ENCODE assay signal across 1 cellular context in the genomic region with DNA sequence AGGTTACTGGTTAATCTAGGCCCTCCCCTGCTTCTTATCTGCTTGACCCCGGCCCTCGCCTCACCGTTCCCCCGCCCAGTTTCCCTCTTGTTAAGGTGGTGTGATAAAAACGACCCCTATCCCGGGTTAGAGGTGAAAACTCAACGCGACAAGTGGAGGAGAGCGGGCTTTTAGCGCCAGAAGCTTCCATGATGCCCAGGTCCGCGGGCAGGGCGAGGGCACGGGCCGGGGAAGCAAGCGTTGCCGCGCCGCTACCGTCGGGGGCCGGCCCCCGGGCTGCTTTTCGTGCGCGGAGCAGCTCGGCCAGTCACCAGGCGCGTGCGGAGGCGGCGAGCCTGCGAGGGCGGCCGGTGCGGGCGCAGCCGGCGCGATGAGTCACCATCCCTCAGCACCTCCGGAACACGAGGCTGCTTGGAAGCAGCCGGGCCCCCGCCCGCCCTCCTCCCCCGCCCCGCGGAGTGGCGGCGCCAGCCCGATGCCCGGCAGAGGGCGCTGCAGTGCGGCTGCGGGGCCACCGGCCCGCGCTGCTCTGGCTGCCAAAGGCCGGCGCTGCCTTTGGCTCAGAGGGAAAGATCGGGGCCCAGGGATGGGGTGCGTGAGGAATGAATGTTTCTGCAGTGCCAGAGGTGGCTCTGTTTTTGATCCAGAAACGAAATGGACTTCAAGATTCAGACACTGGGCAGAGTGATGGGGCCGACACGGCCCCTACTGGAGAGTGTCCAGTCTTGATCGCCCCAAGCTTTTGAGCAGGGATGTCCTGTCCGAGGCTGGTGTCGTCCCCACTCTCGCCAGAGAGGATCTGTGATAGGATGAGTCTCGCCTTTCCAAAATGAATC.
TF ChIP-seq lines count a peak whose summit lies in the region.

No MANE protein-coding gene starts in this region.

TF ChIP-seq in HEK293, 187 proteins besides CTCF, POLR2A, EP300 and RAD21 (continued from another document and continues in another):
- TF ChIP-seq ZNF529 (tag by site-specific recombination; IDR thresholded peaks at IDR 0.05; ENCODE audit: insufficient replicate concordance) (no peak), ZNF426 (tag by site-specific recombination; IDR thresholded peaks at IDR 0.05) (no peak), PRDM1 (tag by site-specific recombination; IDR thresholded peaks at IDR 0.05) (no peak), ZFP41 (tag by site-specific recombination; IDR thresholded peaks at IDR 0.05; ENCODE audit: borderline replicate concordance) (no peak), IKZF3 (tag by site-specific recombination; IDR thresholded peaks at IDR 0.05) (peak; percentile 52; the same call in 1 of the 2 replicates), ZBTB8A (tag by site-specific recombination; IDR thresholded peaks at IDR 0.05) (peak; percentile 24; the same call in 1 of the 2 replicates), REPIN1 (tag by site-specific recombination; IDR thresholded peaks at IDR 0.05; ENCODE audit: low read depth) (no peak), ZEB2 (tag by site-specific recombination; IDR thresholded peaks at IDR 0.05) (no peak), ZNF837 (tag by site-specific recombination; IDR thresholded peaks at IDR 0.05) (no peak), ZNF112 (tag by site-specific recombination; IDR thresholded peaks at IDR 0.05) (no peak), SALL2 (tag by site-specific recombination; IDR thresholded peaks at IDR 0.05; ENCODE audit: borderline replicate concordance) (no peak), ZNF549 (tag by site-specific recombination; IDR thresholded peaks at IDR 0.05) (no peak), ZXDB (tag by site-specific recombination; IDR thresholded peaks at IDR 0.05) (no peak), ZNF510 (tag by site-specific recombination; IDR thresholded peaks at IDR 0.05; ENCODE audit: insufficient replicate concordance) (no peak), ZNF155 (tag by site-specific recombination; IDR thresholded peaks at IDR 0.05) (no peak), ZNF266 (tag by site-specific recombination; IDR thresholded peaks at IDR 0.05; ENCODE audit: low read depth) (no peak), ZNF157 (tag by site-specific recombination; IDR thresholded peaks at IDR 0.05) (no peak), ZNF558 (tag by site-specific recombination; IDR thresholded peaks at IDR 0.05) (no peak), ZNF350 (tag by site-specific recombination; IDR thresholded peaks at IDR 0.05) (no peak), HOXD13 (CRISPR knock-in tag; IDR thresholded peaks at IDR 0.05; ENCODE audit: borderline replicate concordance) (peak; percentile 27; the same call in 1 of the 2 replicates), MYNN (tag by site-specific recombination; IDR thresholded peaks at IDR 0.05; ENCODE audit: borderline replicate concordance) (no peak), ZNF473 (tag by site-specific recombination; IDR thresholded peaks at IDR 0.05) (no peak), ZNF670 (tag by site-specific recombination; IDR thresholded peaks at IDR 0.05; ENCODE audit: low read depth) (no peak), ZNF76 (tag by site-specific recombination; IDR thresholded peaks at IDR 0.05; ENCODE audit: borderline replicate concordance, low read depth) (no peak), ZNF146 (tag by site-specific recombination; IDR thresholded peaks at IDR 0.05) (no peak), ZNF530 (tag by site-specific recombination; IDR thresholded peaks at IDR 0.05; ENCODE audit: low read depth) (no peak), ZNF335 (tag by site-specific recombination; conservative IDR thresholded peaks at IDR 0.05) (no peak), ZNF274 (IDR thresholded peaks at IDR 0.05; ENCODE audit: low read length) (no peak), ZNF274 (tag by site-specific recombination; IDR thresholded peaks at IDR 0.05; ENCODE audit: borderline replicate concordance) (no peak), REST (tag by site-specific recombination; IDR thresholded peaks at IDR 0.05) (no peak), ZNF629 (tag by site-specific recombination; IDR thresholded peaks at IDR 0.05) (no peak), ZNF48 (tag by site-specific recombination; IDR thresholded peaks at IDR 0.05) (no peak), ZNF214 (tag by site-specific recombination; IDR thresholded peaks at IDR 0.05; ENCODE audit: borderline replicate concordance) (no peak), ZNF311 (tag by site-specific recombination; IDR thresholded peaks at IDR 0.05; ENCODE audit: borderline replicate concordance) (no peak), HOXC10 (CRISPR knock-in tag; IDR thresholded peaks at IDR 0.05) (no peak; the same call in 1 of the 2 replicates), KLF7 (tag by site-specific recombination; IDR thresholded peaks at IDR 0.05; ENCODE audit: borderline replicate concordance) (no peak), ZNF585B (tag by site-specific recombination; IDR thresholded peaks at IDR 0.05) (no peak), ZNF555 (tag by site-specific recombination; conservative IDR thresholded peaks at IDR 0.05) (no peak), ZNF548 (tag by site-specific recombination; IDR thresholded peaks at IDR 0.05) (no peak), BCL11B (tag by site-specific recombination; IDR thresholded peaks at IDR 0.05; ENCODE audit: low read depth) (no peak), ZFP69B (tag by site-specific recombination; IDR thresholded peaks at IDR 0.05) (no peak), ZNF707 (tag by site-specific recombination; IDR thresholded peaks at IDR 0.05) (no peak), ZNF24 (tag by site-specific recombination; IDR thresholded peaks at IDR 0.05) (no peak), ZNF792 (tag by site-specific recombination; IDR thresholded peaks at IDR 0.05) (no peak), FEZF1 (tag by site-specific recombination; IDR thresholded peaks at IDR 0.05) (no peak), ZNF623 (tag by site-specific recombination; IDR thresholded peaks at IDR 0.05) (no peak), ZNF654 (tag by site-specific recombination; IDR thresholded peaks at IDR 0.05; ENCODE audit: low read depth) (no peak), ZNF626 (tag by site-specific recombination; IDR thresholded peaks at IDR 0.05) (no peak), ZNF521 (tag by site-specific recombination; IDR thresholded peaks at IDR 0.05) (no peak), ZNF701 (tag by site-specific recombination; IDR thresholded peaks at IDR 0.05) (no peak), ZNF423 (tag by site-specific recombination; IDR thresholded peaks at IDR 0.05) (no peak), ZNF621 (tag by site-specific recombination; IDR thresholded peaks at IDR 0.05) (no peak), ZNF571 (tag by site-specific recombination; IDR thresholded peaks at IDR 0.05) (no peak)
- TF ChIP-seq, protein P1, sequence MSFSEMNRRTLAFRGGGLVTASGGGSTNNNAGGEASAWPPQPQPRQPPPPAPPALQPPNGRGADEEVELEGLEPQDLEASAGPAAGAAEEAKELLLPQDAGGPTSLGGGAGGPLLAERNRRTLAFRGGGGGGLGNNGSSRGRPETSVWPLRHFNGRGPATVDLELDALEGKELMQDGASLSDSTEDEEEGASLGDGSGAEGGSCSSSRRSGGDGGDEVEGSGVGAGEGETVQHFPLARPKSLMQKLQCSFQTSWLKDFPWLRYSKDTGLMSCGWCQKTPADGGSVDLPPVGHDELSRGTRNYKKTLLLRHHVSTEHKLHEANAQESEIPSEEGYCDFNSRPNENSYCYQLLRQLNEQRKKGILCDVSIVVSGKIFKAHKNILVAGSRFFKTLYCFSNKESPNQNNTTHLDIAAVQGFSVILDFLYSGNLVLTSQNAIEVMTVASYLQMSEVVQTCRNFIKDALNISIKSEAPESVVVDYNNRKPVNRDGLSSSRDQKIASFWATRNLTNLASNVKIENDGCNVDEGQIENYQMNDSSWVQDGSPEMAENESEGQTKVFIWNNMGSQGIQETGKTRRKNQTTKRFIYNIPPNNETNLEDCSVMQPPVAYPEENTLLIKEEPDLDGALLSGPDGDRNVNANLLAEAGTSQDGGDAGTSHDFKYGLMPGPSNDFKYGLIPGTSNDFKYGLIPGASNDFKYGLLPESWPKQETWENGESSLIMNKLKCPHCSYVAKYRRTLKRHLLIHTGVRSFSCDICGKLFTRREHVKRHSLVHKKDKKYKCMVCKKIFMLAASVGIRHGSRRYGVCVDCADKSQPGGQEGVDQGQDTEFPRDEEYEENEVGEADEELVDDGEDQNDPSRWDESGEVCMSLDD (tag by site-specific recombination; IDR thresholded peaks at IDR 0.05): no peak
- TF ChIP-seq, protein P2, sequence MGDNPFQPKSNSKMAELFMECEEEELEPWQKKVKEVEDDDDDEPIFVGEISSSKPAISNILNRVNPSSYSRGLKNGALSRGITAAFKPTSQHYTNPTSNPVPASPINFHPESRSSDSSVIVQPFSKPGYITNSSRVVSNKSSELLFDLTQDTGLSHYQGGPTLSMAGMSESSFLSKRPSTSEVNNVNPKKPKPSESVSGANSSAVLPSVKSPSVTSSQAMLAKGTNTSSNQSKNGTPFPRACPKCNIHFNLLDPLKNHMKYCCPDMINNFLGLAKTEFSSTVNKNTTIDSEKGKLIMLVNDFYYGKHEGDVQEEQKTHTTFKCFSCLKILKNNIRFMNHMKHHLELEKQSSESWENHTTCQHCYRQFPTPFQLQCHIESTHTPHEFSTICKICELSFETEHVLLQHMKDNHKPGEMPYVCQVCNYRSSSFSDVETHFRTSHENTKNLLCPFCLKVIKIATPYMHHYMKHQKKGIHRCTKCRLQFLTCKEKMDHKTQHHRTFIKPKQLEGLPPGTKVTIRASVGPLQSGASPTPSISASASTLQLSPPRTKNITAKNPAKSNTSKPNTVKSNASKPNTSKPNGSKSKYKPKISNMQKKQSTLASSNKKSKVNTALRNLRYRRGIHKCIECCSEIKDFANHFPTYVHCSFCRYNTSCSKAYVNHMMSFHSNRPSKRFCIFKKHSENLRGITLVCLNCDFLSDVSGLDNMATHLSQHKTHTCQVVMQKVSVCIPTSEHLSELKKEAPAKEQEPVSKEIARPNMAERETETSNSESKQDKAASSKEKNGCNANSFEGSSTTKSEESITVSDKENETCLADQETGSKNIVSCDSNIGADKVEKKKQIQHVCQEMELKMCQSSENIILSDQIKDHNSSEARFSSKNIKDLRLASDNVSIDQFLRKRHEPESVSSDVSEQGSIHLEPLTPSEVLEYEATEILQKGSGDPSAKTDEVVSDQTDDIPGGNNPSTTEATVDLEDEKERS (tag by site-specific recombination; IDR thresholded peaks at IDR 0.05): no peak
- TF ChIP-seq, protein P3, sequence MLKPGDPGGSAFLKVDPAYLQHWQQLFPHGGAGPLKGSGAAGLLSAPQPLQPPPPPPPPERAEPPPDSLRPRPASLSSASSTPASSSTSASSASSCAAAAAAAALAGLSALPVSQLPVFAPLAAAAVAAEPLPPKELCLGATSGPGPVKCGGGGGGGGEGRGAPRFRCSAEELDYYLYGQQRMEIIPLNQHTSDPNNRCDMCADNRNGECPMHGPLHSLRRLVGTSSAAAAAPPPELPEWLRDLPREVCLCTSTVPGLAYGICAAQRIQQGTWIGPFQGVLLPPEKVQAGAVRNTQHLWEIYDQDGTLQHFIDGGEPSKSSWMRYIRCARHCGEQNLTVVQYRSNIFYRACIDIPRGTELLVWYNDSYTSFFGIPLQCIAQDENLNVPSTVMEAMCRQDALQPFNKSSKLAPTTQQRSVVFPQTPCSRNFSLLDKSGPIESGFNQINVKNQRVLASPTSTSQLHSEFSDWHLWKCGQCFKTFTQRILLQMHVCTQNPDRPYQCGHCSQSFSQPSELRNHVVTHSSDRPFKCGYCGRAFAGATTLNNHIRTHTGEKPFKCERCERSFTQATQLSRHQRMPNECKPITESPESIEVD (tag by site-specific recombination; IDR thresholded peaks at IDR 0.05): no peak
- TF ChIP-seq, protein P4, sequence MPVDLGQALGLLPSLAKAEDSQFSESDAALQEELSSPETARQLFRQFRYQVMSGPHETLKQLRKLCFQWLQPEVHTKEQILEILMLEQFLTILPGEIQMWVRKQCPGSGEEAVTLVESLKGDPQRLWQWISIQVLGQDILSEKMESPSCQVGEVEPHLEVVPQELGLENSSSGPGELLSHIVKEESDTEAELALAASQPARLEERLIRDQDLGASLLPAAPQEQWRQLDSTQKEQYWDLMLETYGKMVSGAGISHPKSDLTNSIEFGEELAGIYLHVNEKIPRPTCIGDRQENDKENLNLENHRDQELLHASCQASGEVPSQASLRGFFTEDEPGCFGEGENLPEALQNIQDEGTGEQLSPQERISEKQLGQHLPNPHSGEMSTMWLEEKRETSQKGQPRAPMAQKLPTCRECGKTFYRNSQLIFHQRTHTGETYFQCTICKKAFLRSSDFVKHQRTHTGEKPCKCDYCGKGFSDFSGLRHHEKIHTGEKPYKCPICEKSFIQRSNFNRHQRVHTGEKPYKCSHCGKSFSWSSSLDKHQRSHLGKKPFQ (tag by site-specific recombination; IDR thresholded peaks at IDR 0.05): no peak
- TF ChIP-seq, protein P5, sequence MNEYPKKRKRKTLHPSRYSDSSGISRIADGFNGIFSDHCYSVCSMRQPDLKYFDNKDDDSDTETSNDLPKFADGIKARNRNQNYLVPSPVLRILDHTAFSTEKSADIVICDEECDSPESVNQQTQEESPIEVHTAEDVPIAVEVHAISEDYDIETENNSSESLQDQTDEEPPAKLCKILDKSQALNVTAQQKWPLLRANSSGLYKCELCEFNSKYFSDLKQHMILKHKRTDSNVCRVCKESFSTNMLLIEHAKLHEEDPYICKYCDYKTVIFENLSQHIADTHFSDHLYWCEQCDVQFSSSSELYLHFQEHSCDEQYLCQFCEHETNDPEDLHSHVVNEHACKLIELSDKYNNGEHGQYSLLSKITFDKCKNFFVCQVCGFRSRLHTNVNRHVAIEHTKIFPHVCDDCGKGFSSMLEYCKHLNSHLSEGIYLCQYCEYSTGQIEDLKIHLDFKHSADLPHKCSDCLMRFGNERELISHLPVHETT (tag by site-specific recombination; IDR thresholded peaks at IDR 0.05): no peak
